1 cellular context compared by ENCODE assay signal in the genomic region with DNA sequence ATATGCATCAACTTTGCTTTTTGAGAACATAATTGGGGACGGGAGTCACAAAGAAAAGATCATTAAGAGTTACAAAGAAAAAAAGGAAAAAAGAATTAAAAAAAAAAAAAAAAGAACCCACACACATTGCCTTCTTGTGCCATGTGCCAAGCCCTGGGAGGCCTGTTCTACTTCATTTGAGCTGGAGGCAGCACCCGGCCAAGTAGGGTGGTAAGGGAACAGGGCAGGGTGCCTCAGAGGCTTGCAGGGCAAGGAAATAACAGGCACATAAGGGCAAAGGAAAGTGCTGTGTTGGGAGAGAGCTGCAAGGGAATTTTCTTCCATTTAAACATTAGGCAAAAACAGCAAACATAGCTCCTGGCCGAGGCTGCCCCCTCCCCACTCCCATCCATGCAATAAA.
TF ChIP-seq lines count a peak whose summit lies in the region.

No MANE protein-coding gene starts in this region.

TF ChIP-seq in H1, 55 proteins besides CTCF, POLR2A, EP300 and RAD21:
- no peak for TF ChIP-seq EZH2 (IDR thresholded peaks at IDR 0.05; ENCODE audit: low read depth, low read length, severe bottlenecking)
- TF ChIP-seq POU5F1 (IDR thresholded peaks at IDR 0.05; ENCODE audit: low read depth, low read length) = no peak
- no peak for TF ChIP-seq SRF (IDR thresholded peaks at IDR 0.05; ENCODE audit: low read depth, low read length)
- TF ChIP-seq, protein P1, sequence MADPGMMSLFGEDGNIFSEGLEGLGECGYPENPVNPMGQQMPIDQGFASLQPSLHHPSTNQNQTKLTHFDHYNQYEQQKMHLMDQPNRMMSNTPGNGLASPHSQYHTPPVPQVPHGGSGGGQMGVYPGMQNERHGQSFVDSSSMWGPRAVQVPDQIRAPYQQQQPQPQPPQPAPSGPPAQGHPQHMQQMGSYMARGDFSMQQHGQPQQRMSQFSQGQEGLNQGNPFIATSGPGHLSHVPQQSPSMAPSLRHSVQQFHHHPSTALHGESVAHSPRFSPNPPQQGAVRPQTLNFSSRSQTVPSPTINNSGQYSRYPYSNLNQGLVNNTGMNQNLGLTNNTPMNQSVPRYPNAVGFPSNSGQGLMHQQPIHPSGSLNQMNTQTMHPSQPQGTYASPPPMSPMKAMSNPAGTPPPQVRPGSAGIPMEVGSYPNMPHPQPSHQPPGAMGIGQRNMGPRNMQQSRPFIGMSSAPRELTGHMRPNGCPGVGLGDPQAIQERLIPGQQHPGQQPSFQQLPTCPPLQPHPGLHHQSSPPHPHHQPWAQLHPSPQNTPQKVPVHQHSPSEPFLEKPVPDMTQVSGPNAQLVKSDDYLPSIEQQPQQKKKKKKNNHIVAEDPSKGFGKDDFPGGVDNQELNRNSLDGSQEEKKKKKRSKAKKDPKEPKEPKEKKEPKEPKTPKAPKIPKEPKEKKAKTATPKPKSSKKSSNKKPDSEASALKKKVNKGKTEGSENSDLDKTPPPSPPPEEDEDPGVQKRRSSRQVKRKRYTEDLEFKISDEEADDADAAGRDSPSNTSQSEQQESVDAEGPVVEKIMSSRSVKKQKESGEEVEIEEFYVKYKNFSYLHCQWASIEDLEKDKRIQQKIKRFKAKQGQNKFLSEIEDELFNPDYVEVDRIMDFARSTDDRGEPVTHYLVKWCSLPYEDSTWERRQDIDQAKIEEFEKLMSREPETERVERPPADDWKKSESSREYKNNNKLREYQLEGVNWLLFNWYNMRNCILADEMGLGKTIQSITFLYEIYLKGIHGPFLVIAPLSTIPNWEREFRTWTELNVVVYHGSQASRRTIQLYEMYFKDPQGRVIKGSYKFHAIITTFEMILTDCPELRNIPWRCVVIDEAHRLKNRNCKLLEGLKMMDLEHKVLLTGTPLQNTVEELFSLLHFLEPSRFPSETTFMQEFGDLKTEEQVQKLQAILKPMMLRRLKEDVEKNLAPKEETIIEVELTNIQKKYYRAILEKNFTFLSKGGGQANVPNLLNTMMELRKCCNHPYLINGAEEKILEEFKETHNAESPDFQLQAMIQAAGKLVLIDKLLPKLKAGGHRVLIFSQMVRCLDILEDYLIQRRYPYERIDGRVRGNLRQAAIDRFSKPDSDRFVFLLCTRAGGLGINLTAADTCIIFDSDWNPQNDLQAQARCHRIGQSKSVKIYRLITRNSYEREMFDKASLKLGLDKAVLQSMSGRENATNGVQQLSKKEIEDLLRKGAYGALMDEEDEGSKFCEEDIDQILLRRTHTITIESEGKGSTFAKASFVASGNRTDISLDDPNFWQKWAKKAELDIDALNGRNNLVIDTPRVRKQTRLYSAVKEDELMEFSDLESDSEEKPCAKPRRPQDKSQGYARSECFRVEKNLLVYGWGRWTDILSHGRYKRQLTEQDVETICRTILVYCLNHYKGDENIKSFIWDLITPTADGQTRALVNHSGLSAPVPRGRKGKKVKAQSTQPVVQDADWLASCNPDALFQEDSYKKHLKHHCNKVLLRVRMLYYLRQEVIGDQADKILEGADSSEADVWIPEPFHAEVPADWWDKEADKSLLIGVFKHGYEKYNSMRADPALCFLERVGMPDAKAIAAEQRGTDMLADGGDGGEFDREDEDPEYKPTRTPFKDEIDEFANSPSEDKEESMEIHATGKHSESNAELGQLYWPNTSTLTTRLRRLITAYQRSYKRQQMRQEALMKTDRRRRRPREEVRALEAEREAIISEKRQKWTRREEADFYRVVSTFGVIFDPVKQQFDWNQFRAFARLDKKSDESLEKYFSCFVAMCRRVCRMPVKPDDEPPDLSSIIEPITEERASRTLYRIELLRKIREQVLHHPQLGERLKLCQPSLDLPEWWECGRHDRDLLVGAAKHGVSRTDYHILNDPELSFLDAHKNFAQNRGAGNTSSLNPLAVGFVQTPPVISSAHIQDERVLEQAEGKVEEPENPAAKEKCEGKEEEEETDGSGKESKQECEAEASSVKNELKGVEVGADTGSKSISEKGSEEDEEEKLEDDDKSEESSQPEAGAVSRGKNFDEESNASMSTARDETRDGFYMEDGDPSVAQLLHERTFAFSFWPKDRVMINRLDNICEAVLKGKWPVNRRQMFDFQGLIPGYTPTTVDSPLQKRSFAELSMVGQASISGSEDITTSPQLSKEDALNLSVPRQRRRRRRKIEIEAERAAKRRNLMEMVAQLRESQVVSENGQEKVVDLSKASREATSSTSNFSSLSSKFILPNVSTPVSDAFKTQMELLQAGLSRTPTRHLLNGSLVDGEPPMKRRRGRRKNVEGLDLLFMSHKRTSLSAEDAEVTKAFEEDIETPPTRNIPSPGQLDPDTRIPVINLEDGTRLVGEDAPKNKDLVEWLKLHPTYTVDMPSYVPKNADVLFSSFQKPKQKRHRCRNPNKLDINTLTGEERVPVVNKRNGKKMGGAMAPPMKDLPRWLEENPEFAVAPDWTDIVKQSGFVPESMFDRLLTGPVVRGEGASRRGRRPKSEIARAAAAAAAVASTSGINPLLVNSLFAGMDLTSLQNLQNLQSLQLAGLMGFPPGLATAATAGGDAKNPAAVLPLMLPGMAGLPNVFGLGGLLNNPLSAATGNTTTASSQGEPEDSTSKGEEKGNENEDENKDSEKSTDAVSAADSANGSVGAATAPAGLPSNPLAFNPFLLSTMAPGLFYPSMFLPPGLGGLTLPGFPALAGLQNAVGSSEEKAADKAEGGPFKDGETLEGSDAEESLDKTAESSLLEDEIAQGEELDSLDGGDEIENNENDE (IDR thresholded peaks at IDR 0.05; ENCODE audit: insufficient replicate concordance, low read length) = no peak
- no peak for TF ChIP-seq RFX5 (IDR thresholded peaks at IDR 0.05; ENCODE audit: borderline replicate concordance, low read depth, low read length)
- TF ChIP-seq E2F6 (IDR thresholded peaks at IDR 0.05) = no peak
- TF ChIP-seq CTBP2 (IDR thresholded peaks at IDR 0.05; ENCODE audit: borderline replicate concordance, insufficient read depth, insufficient read length, low read length) = no peak
- TF ChIP-seq NANOG (IDR thresholded peaks at IDR 0.05; ENCODE audit: insufficient read depth, low read depth, low read length, poor library complexity, severe bottlenecking) = no peak
- TF ChIP-seq NRF1 (IDR thresholded peaks at IDR 0.05; ENCODE audit: low read depth, low read length) = no peak
- no peak for TF ChIP-seq TAF7 (optimal IDR thresholded peaks at IDR 0.05; ENCODE audit: borderline replicate concordance, low read depth, low read length)
- TF ChIP-seq TAF1 (IDR thresholded peaks at IDR 0.05; ENCODE audit: low read depth, low read length) = no peak
- no peak for TF ChIP-seq ASH2L (IDR thresholded peaks at IDR 0.05; ENCODE audit: low read length)
- no peak for TF ChIP-seq RXRA (IDR thresholded peaks at IDR 0.05; ENCODE audit: insufficient read depth, low read depth, low read length)
- no peak for TF ChIP-seq EGR1 (IDR thresholded peaks at IDR 0.05; ENCODE audit: borderline replicate concordance, low read depth, low read length)
- TF ChIP-seq SIRT6 (IDR thresholded peaks at IDR 0.05; ENCODE audit: low read length) = no peak
- TF ChIP-seq KDM4A (IDR thresholded peaks at IDR 0.05; ENCODE audit: low read depth, low read length, severe bottlenecking) = no peak
- no peak for TF ChIP-seq RBBP5 (IDR thresholded peaks at IDR 0.05; ENCODE audit: borderline replicate concordance, low read depth, low read length)
- no peak for TF ChIP-seq RNF2 (IDR thresholded peaks at IDR 0.05; ENCODE audit: borderline replicate concordance, low read depth, low read length, missing control alignments, poor library complexity, severe bottlenecking)
- no peak for TF ChIP-seq HDAC6 (IDR thresholded peaks at IDR 0.05; ENCODE audit: low read depth, low read length)
